Comparison of ENCODE assay signal across 13 cellular contexts in genomic region chr12:57118711-57119271, GRCh38. TPM values are rescaled to one million over a fixed set of nuclear protein-coding genes. Genes with fewer than 3 reads are reported as not detected.
DNase-seq lines count a peak whose midpoint lies in the region; ATAC-seq and TF ChIP-seq lines count a peak whose summit lies in the region.
"Had no signal": no experiment of that assay in that cellular context is flagged by ENCODE, and none has a peak within 500 bp of the region (broad histone marks: within the 10 kb centered on the region; RNA-seq: fewer than 3 reads in every experiment).

No MANE protein-coding gene starts in this region.

- POLR2A ChIA-PET in HCT116 (lab: Charles Lee) = interaction anchor here (1.6 kb wide), 1 partner anchor 9 kb away, joined by 4 read pairs; no protein-coding TSS in a partner anchor

- no peak for TF ChIP-seq RAD21 in HCT116 (IDR thresholded peaks at IDR 0.05; ENCODE audit: low read depth)

- BruUV-seq in HCT116 (replicated peaks; lab: Mats Ljungman, UMichigan) (no TSS peak), Calu3 (replicated peaks; lab: Mats Ljungman, UMichigan) (no TSS peak)

- H3K27me3 ChIP-seq in ACC112 (ENCODE audit: insufficient read depth, low read length) (no peaks in the 10 kb centered on the region), HCT116 (ENCODE audit: insufficient read depth, low read length) (no peaks in the 10 kb centered on the region), neural progenitor cell (no peaks in the 10 kb centered on the region)
- H3K27me3 ChIP-seq: gastrocnemius medialis had no signal

- TF ChIP-seq POLR2A in HCT116 (IDR thresholded peaks at IDR 0.05; ENCODE audit: borderline replicate concordance, extremely low read depth, insufficient read depth, insufficient read length) = no peak

- H3K36me3 Mint-ChIP-seq in neural progenitor cell (no peaks in the 10 kb centered on the region), Calu3 (ENCODE audit: insufficient read depth, unreplicated experiment) (no peaks in the 10 kb centered on the region)
- H3K36me3 Mint-ChIP-seq: naive thymus-derived CD8-positive, alpha-beta T cell had no signal

- H3K4me1 ChIP-seq in ACC112 (ENCODE audit: control insufficient read depth, insufficient read depth, low read length, unreplicated experiment) (peaks cover 16% of the 10 kb centered on the region), HCT116 (ENCODE audit: control insufficient read depth in 1 of 2, insufficient read depth in 2 of 2, low read length in 2 of 2) (peaks cover 0 to 11% of the 10 kb centered on the region in 2 experiments; a peak in 2 of 4 replicates), neural progenitor cell (no peaks in the 10 kb centered on the region)
- H3K4me1 ChIP-seq: Caco-2, gastrocnemius medialis had no signal

- H3K9me2 ChIP-seq in HCT116 (ENCODE audit: insufficient read depth) = no peaks in the 10 kb centered on the region

- peak; percentile 32 for ATAC-seq in HCT116
- ATAC-seq in left ventricle myocardium superior = peak; percentile 80
- ATAC-seq: naive thymus-derived CD8-positive, alpha-beta T cell had no signal

- no peaks in the 10 kb centered on the region for H4K20me1 ChIP-seq in HCT116 (ENCODE audit: insufficient read depth)
- no peaks in the 10 kb centered on the region for H4K20me1 ChIP-seq in neural progenitor cell (ENCODE audit: low read depth)

- H3K4me2 ChIP-seq in HCT116 (ENCODE audit: low read length) (peak overlapping the region; percentile 30), neural progenitor cell (no peak overlapping the region)

- no peaks in the 10 kb centered on the region for H3F3A ChIP-seq in neural progenitor cell (ENCODE audit: low read depth)

- RAD21 ChIA-PET in HCT116 (lab: Charles Lee; ENCODE audit: low non-redundant PET in 1 of 2, low total read pairs in 2 of 2, uncharacterized antibody in 2 of 2, unreplicated experiment in 2 of 2) = no interaction called here

- H3K27me3 Mint-ChIP-seq in neural progenitor cell (ENCODE audit: insufficient read depth, low read depth) (peaks cover 2% of the 10 kb centered on the region), Calu3 (ENCODE audit: unreplicated experiment) (peaks cover 23% of the 10 kb centered on the region)
- H3K27me3 Mint-ChIP-seq: naive thymus-derived CD8-positive, alpha-beta T cell had no signal

- H3K4me3 Mint-ChIP-seq in neural progenitor cell (no peak overlapping the region), Calu3 (ENCODE audit: low read depth, unreplicated experiment) (no peak overlapping the region)
- H3K4me3 Mint-ChIP-seq: naive thymus-derived CD8-positive, alpha-beta T cell had no signal

- CTCF ChIA-PET in HCT116 (lab: Charles Lee) (no interaction called here), Calu3 (lab: Charles Lee) (interaction anchor here (1.6 kb wide), 1 partner anchor 49 kb away, joined by 3 read pairs; no protein-coding TSS in a partner anchor)

- DNase-seq in HCT116 (ENCODE audit: low read depth, low spot score) = no peak
- DNase-seq in SK-MEL-5 (ENCODE audit: low read depth, low spot score) = peak; percentile 63
- no peak for DNase-seq in left ventricle myocardium superior
- no peak for DNase-seq in neural progenitor cell (ENCODE audit: low spot score)
- DNase-seq in NCI-H1048 (lab: John Stamatoyannopoulos, UW) = no peak
- no peak for DNase-seq in Calu3
- DNase-seq in NCI-H510A treated with DMSO at 0.1 percent for 48 hours (lab: John Stamatoyannopoulos, UW) = no peak
- DNase-seq: Caco-2, gastrocnemius medialis, NCI-H2081 had no signal

- intact Hi-C loops in HCT116 (cut with micrococcal nuclease) = no loop called here
- intact Hi-C loops in left ventricle myocardium superior (cut with micrococcal nuclease) = no loop called here
- intact Hi-C loops in Calu3 (cut with micrococcal nuclease; ENCODE audit: unreplicated experiment) = no loop called here

- H3K4me3 ChIP-seq in ACC112 (ENCODE audit: low read depth, low read length) (no peak overlapping the region), HCT116 (replicated peaks in 1 of 2; ENCODE audit: low read depth in 1 of 2, low read length in 2 of 2) (no peak overlapping the region), neural progenitor cell (no peak overlapping the region)
- H3K4me3 ChIP-seq: gastrocnemius medialis had no signal

- H3K9ac ChIP-seq in HCT116 (ENCODE audit: low read length) (no peak overlapping the region), neural progenitor cell (no peak overlapping the region)

- H3K4me1 Mint-ChIP-seq in neural progenitor cell (no peaks in the 10 kb centered on the region), Calu3 (ENCODE audit: low read depth, unreplicated experiment) (no peaks in the 10 kb centered on the region)

- in situ Hi-C loops in SK-MEL-5 (cut with HindIII; ENCODE audit: low pct_unique_long_range_greater_than_20kb, low sequenced_read_pairs) = no loop called here

- H2AFZ ChIP-seq in ACC112 (ENCODE audit: low read length, unreplicated experiment) (peak overlapping the region; percentile 56), HCT116 (ENCODE audit: low read depth, low read length, poor library complexity, severe bottlenecking) (no peak overlapping the region), neural progenitor cell (replicated peaks) (no peak overlapping the region)

- peaks cover 4 to 5% of the 10 kb centered on the region in 2 experiments; a peak in 1 of 4 replicates for H3K9me3 ChIP-seq in HCT116 (ENCODE audit: control insufficient read depth in 1 of 2, insufficient read depth in 1 of 2, low read depth in 1 of 2, low read length in 2 of 2)
- no peaks in the 10 kb centered on the region for H3K9me3 ChIP-seq in neural progenitor cell (ENCODE audit: low read depth)
- H3K9me3 ChIP-seq: Caco-2, gastrocnemius medialis had no signal

- no peak for TF ChIP-seq CTCF in HCT116 (IDR thresholded peaks at IDR 0.05 in 2 of 3, conservative IDR thresholded peaks at IDR 0.05 in 1 of 3; ENCODE audit: borderline replicate concordance in 1 of 3, insufficient read depth in 1 of 3, low read depth in 2 of 3, low read length in 2 of 3)
- no peak for TF ChIP-seq CTCF in neural progenitor cell (IDR thresholded peaks at IDR 0.05)
- TF ChIP-seq CTCF in Calu3 (IDR thresholded peaks at IDR 0.05; ENCODE audit: unreplicated experiment) = no peak

- H3K36me3 ChIP-seq in ACC112 (ENCODE audit: insufficient read depth, low read length) (no peaks in the 10 kb centered on the region), HCT116 (ENCODE audit: control insufficient read depth in 1 of 2, insufficient read depth in 2 of 2, low read length in 2 of 2) (no peaks in the 10 kb centered on the region), neural progenitor cell (no peaks in the 10 kb centered on the region)
- H3K36me3 ChIP-seq: gastrocnemius medialis had no signal

- peaks cover 2% of the 10 kb centered on the region for H3K9me3 Mint-ChIP-seq in neural progenitor cell
- H3K9me3 Mint-ChIP-seq in Calu3 (ENCODE audit: low read depth, unreplicated experiment) = peaks cover 4% of the 10 kb centered on the region
- H3K9me3 Mint-ChIP-seq: naive thymus-derived CD8-positive, alpha-beta T cell had no signal

- H3K79me2 ChIP-seq in ACC112 (ENCODE audit: control insufficient read depth, insufficient read depth, low read length, unreplicated experiment) = no peaks in the 10 kb centered on the region
- no peaks in the 10 kb centered on the region for H3K79me2 ChIP-seq in HCT116 (ENCODE audit: insufficient read depth, low read length)
- no peaks in the 10 kb centered on the region for H3K79me2 ChIP-seq in neural progenitor cell (ENCODE audit: low read depth)

- peak overlapping the region; percentile 44 for H3K27ac ChIP-seq in ACC112 (ENCODE audit: low read depth, low read length)
- H3K27ac ChIP-seq in HCT116 (ENCODE audit: low read depth, low read length) = no peak overlapping the region
- H3K27ac ChIP-seq in neural progenitor cell = no peak overlapping the region
- H3K27ac ChIP-seq: gastrocnemius medialis had no signal

- H3K27ac Mint-ChIP-seq in neural progenitor cell (no peak overlapping the region), Calu3 (ENCODE audit: unreplicated experiment) (no peak overlapping the region)
- H3K27ac Mint-ChIP-seq: naive thymus-derived CD8-positive, alpha-beta T cell had no signal

RNA-seq across cellular contexts. Expression of gene STAT6, which starts 7.6 kb away (rescaled TPM):
- total RNA-seq in HCT116 (2021; ENCODE audit: unreplicated experiment) = 78.5 TPM
- polyA plus RNA-seq in HCT116 (2012) = 53.3 and 55.0 TPM in 2 replicates
- total RNA-seq in SK-MEL-5 (2014; rRNA removed; shearing (Covaris generic)) = 39.6 and 39.7 TPM in 2 replicates
- 59.1 and 79.1 TPM in 2 replicates for polyA plus RNA-seq in SK-MEL-5 (2015; cell fraction: cytosol; rRNA removed)
- polyA plus RNA-seq in SK-MEL-5 (2015; cell fraction: nucleus; rRNA removed) = 236 and 242 TPM in 2 replicates
- 46.1 TPM for total RNA-seq in left ventricle myocardium superior
- 12.9 and 21.6 TPM in 2 replicates for total RNA-seq in neural progenitor cell (ENCODE audit: low replicate concordance)
- 213 and 243 TPM in 2 replicates for total RNA-seq in Calu3 (2022)

RNA-seq across cellular contexts. Expression of gene LRP1, which starts 9.5 kb away (rescaled TPM):
- 12.0 TPM for total RNA-seq in HCT116 (2021; ENCODE audit: unreplicated experiment)
- polyA plus RNA-seq in HCT116 (2012) = 9.3 and 14.6 TPM in 2 replicates
- 4.2 and 6.4 TPM in 2 replicates for total RNA-seq in SK-MEL-5 (2014; rRNA removed; shearing (Covaris generic))
- 23.5 and 28.3 TPM in 2 replicates for polyA plus RNA-seq in SK-MEL-5 (2015; cell fraction: cytosol; rRNA removed)
- 24.9 and 26.7 TPM in 2 replicates for polyA plus RNA-seq in SK-MEL-5 (2015; cell fraction: nucleus; rRNA removed)
- 108 TPM for total RNA-seq in left ventricle myocardium superior
- 13.9 and 31.9 TPM in 2 replicates for total RNA-seq in neural progenitor cell (ENCODE audit: low replicate concordance)
- 12.4 and 16.6 TPM in 2 replicates for total RNA-seq in Calu3 (2022)

RNA-seq across cellular contexts. Expression of gene LRP1-AS, which starts 28.6 kb away (rescaled TPM):
- not detected for total RNA-seq in HCT116 (2021; ENCODE audit: unreplicated experiment)
- not detected in 2 replicates for polyA plus RNA-seq in HCT116 (2012)
- not detected in 2 replicates for total RNA-seq in SK-MEL-5 (2014; rRNA removed; shearing (Covaris generic))
- not detected in 2 replicates for polyA plus RNA-seq in SK-MEL-5 (2015; cell fraction: cytosol; rRNA removed)
- polyA plus RNA-seq in SK-MEL-5 (2015; cell fraction: nucleus; rRNA removed) = not detected in 2 replicates
- not detected for total RNA-seq in left ventricle myocardium superior
- not detected in 2 replicates for total RNA-seq in neural progenitor cell (ENCODE audit: low replicate concordance)
- total RNA-seq in Calu3 (2022) = not detected in 2 replicates
- total RNA-seq: Caco-2; gastrocnemius medialis; naive thymus-derived CD8-positive, alpha-beta T cell had no signal
- polyA plus RNA-seq: adipose tissue; naive thymus-derived CD8-positive, alpha-beta T cell had no signal

RNA-seq across cellular contexts. Expression of gene NAB2, which starts 29.9 kb away (rescaled TPM):
- 77.1 TPM for total RNA-seq in HCT116 (2021; ENCODE audit: unreplicated experiment)
- 59.6 and 68.8 TPM in 2 replicates for polyA plus RNA-seq in HCT116 (2012)
- 74.0 and 79.0 TPM in 2 replicates for total RNA-seq in SK-MEL-5 (2014; rRNA removed; shearing (Covaris generic))
- 62.1 and 63.5 TPM in 2 replicates for polyA plus RNA-seq in SK-MEL-5 (2015; cell fraction: cytosol; rRNA removed)
- 35.8 and 46.9 TPM in 2 replicates for polyA plus RNA-seq in SK-MEL-5 (2015; cell fraction: nucleus; rRNA removed)
- total RNA-seq in left ventricle myocardium superior = 10.9 TPM
- 19.8 and 41.3 TPM in 2 replicates for total RNA-seq in neural progenitor cell (ENCODE audit: low replicate concordance)
- total RNA-seq in Calu3 (2022) = 21.3 and 25.6 TPM in 2 replicates

RNA-seq across cellular contexts. Expression of gene NEMP1, which starts 40.2 kb away (rescaled TPM):
- total RNA-seq in HCT116 (2021; ENCODE audit: unreplicated experiment) = 35.2 TPM
- polyA plus RNA-seq in HCT116 (2012) = 9.0 and 12.3 TPM in 2 replicates
- 30.5 and 30.9 TPM in 2 replicates for total RNA-seq in SK-MEL-5 (2014; rRNA removed; shearing (Covaris generic))
- 23.9 and 29.8 TPM in 2 replicates for polyA plus RNA-seq in SK-MEL-5 (2015; cell fraction: cytosol; rRNA removed)
- polyA plus RNA-seq in SK-MEL-5 (2015; cell fraction: nucleus; rRNA removed) = 47.4 and 57.7 TPM in 2 replicates
- total RNA-seq in left ventricle myocardium superior = 3.7 TPM
- total RNA-seq in neural progenitor cell (ENCODE audit: low replicate concordance) = 55.3 and 72.0 TPM in 2 replicates
- 60.4 and 63.2 TPM in 2 replicates for total RNA-seq in Calu3 (2022)
